Comparison of ENCODE assay signal across 25 cellular contexts in the genomic region with DNA sequence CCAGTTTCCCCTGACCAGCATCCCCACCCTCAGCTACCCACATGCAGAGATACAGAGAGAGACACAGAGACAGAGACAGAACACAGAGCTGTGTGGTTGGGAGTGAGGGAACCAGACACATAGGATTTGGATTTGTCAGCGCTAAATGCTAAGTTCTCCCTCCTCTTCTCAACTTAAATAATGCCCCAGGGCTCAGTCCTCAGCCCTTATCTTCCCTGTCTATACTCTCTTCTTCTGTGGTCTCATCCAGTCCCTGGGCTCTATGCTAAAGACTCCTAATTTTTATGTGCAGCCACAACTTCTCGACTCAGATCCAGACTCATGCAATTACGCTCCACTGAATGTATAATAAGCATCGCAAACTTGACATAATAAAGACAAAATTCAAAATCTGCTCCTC. TPM values are rescaled to one million over a fixed set of nuclear protein-coding genes. Genes with fewer than 3 reads are reported as not detected.
"Had no signal": no experiment of that assay in that cellular context is flagged by ENCODE, and none has a peak within 500 bp of the region (broad histone marks: within the 10 kb centered on the region; RNA-seq: fewer than 3 reads in every experiment).

No MANE protein-coding gene starts in this region.

- ATAC-seq: foreskin keratinocyte; gastroesophageal sphincter; naive thymus-derived CD4-positive, alpha-beta T cell; right lobe of liver; stimulated activated naive CD8-positive, alpha-beta T cell treated with anti-CD3 and anti-CD28 coated beads, Interleukin-15, amount 100 ng/mL, for 72 hours had no signal

- H3K4me3 ChIP-seq: esophagus muscularis mucosa, gastroesophageal sphincter, lung, right lobe of liver, suprapubic skin, vagina had no signal

- H3K4me1 Mint-ChIP-seq: memory B cell; naive thymus-derived CD4-positive, alpha-beta T cell; stimulated activated naive CD8-positive, alpha-beta T cell treated with anti-CD3 and anti-CD28 coated beads, Interleukin-15, amount 100 ng/mL, for 72 hours had no signal

- H3K27ac ChIP-seq: esophagus muscularis mucosa, foreskin keratinocyte, gastroesophageal sphincter, parathyroid adenoma, right lobe of liver, suprapubic skin, vagina had no signal

- H3K27ac Mint-ChIP-seq: endodermal cell; memory B cell; mesothelial cell of epicardium; naive thymus-derived CD4-positive, alpha-beta T cell; progenitor cell of endocrine pancreas had no signal

- H3K36me3 Mint-ChIP-seq: memory B cell had no signal

- H3K4me1 ChIP-seq: foreskin keratinocyte, right lobe of liver had no signal

- H3K9me3 ChIP-seq: right lobe of liver, vagina had no signal

- H3K4me3 Mint-ChIP-seq: endodermal cell; memory B cell; mesothelial cell of epicardium; naive thymus-derived CD4-positive, alpha-beta T cell; nephron; stimulated activated naive CD8-positive, alpha-beta T cell treated with anti-CD3 and anti-CD28 coated beads, Interleukin-15, amount 100 ng/mL, for 72 hours had no signal

- H3K27me3 ChIP-seq: esophagus muscularis mucosa, foreskin keratinocyte, gastroesophageal sphincter, right lobe of liver, suprapubic skin, vagina had no signal

- H3K36me3 ChIP-seq: gastroesophageal sphincter, right lobe of liver, suprapubic skin, vagina had no signal

- DNase-seq: effector CD8-positive, alpha-beta T cell; endodermal cell; foreskin keratinocyte; glutamatergic neuron; hypothalamus; naive thymus-derived CD4-positive, alpha-beta T cell; right lobe of liver; small intestine; stimulated activated CD4-positive, alpha-beta T cell treated with anti-CD3 and anti-CD28 coated beads, Interleukin-12 subunit alpha, Interleukin-12 subunit beta, amount 100 ng/mL, for 4 hours; stimulated activated CD4-positive, alpha-beta T cell treated with anti-CD3 and anti-CD28 coated beads, Interleukin-1b, Interleukin-23, amount 100 ng/mL, for 48 hours; stimulated activated CD4-positive, alpha-beta T cell treated with anti-CD3 and anti-CD28 coated beads, Interleukin-4, amount 100 ng/mL, for 1 hour; stimulated activated CD8-positive, alpha-beta memory T cell treated with anti-CD3 and anti-CD28 coated beads, Interleukin-4, amount 100 ng/mL, for 48 hours; stimulated activated naive CD4-positive, alpha-beta T cell; stimulated activated naive CD8-positive, alpha-beta T cell treated with anti-CD3 and anti-CD28 coated beads, Interleukin-15, amount 100 ng/mL, for 72 hours had no signal

RNA-seq across cellular contexts. Expression of a gene that starts 47.1 kb away (rescaled TPM):
- total RNA-seq: foreskin keratinocyte had no signal
- polyA plus RNA-seq: foreskin keratinocyte; keratinocyte; naive thymus-derived CD4-positive, alpha-beta T cell had no signal
